Comparison of ENCODE assay signal across 19 cellular contexts in genomic region chr12:50079771-50080170, GRCh38. TPM values are rescaled to one million over a fixed set of nuclear protein-coding genes. Genes with fewer than 3 reads are reported as not detected.
"Had no signal": no experiment of that assay in that cellular context is flagged by ENCODE, and none has a peak within 500 bp of the region (broad histone marks: within the 10 kb centered on the region; RNA-seq: fewer than 3 reads in every experiment).

No MANE protein-coding gene starts in this region.

- ATAC-seq: esophagus mucosa; heart left ventricle; left lung; lower lobe of right lung; naive thymus-derived CD4-positive, alpha-beta T cell; pancreas; right cardiac atrium; upper lobe of right lung had no signal

- H3K27me3 Mint-ChIP-seq: naive thymus-derived CD4-positive, alpha-beta T cell; stimulated activated naive CD8-positive, alpha-beta T cell treated with anti-CD3 and anti-CD28 coated beads, Interleukin-15, Interleukin-2, amounts not matched to agents 100 ng/mL and 50 ng/mL, for 24 hours had no signal

- H3K4me3 ChIP-seq: heart left ventricle, left lung, lower lobe of right lung, pancreas, tibial artery, upper lobe of right lung, vagina had no signal

- H3K9me3 Mint-ChIP-seq: stimulated activated naive CD8-positive, alpha-beta T cell treated with anti-CD3 and anti-CD28 coated beads, Interleukin-15, Interleukin-2, amounts not matched to agents 100 ng/mL and 50 ng/mL, for 24 hours had no signal

- H3K4me3 Mint-ChIP-seq: naive thymus-derived CD4-positive, alpha-beta T cell; stimulated activated naive CD8-positive, alpha-beta T cell treated with anti-CD3 and anti-CD28 coated beads, Interleukin-15, Interleukin-2, amounts not matched to agents 100 ng/mL and 50 ng/mL, for 24 hours had no signal

- H3K36me3 ChIP-seq: heart left ventricle, left lung, lower lobe of right lung, pancreas, tibial artery, upper lobe of right lung, vagina had no signal

- H3K9me3 ChIP-seq: heart left ventricle, left lung, lower lobe of right lung, pancreas, tibial artery, upper lobe of right lung, vagina had no signal

- H3K27ac Mint-ChIP-seq: progenitor cell of endocrine pancreas; stimulated activated naive CD8-positive, alpha-beta T cell treated with anti-CD3 and anti-CD28 coated beads, Interleukin-15, Interleukin-2, amounts not matched to agents 100 ng/mL and 50 ng/mL, for 24 hours had no signal

- H3K27me3 ChIP-seq: heart left ventricle, pancreas, tibial artery, upper lobe of right lung, vagina had no signal

- DNase-seq: effector memory CD4-positive, alpha-beta T cell; heart left ventricle; hippocampal formation; left lung; lower lobe of right lung; mesenchymal stem cell; naive thymus-derived CD4-positive, alpha-beta T cell; nucleus accumbens; pancreas; right cardiac atrium; small intestine; stimulated activated CD4-positive, alpha-beta T cell treated with anti-CD3 and anti-CD28 coated beads, Interleukin-2, amount 100 ng/mL, for 48 hours; tibial artery; upper lobe of right lung had no signal

- H3K36me3 Mint-ChIP-seq: naive thymus-derived CD4-positive, alpha-beta T cell had no signal

- H3K27ac ChIP-seq: heart left ventricle, left lung, lower lobe of right lung, pancreas, tibial artery, upper lobe of right lung, vagina had no signal

RNA-seq across cellular contexts. Expression of gene GPD1, which starts 24.0 kb away (rescaled TPM):
- total RNA-seq: glomerular endothelial cell had no signal
- polyA plus RNA-seq: naive thymus-derived CD4-positive, alpha-beta T cell had no signal
